In the genomic region with DNA sequence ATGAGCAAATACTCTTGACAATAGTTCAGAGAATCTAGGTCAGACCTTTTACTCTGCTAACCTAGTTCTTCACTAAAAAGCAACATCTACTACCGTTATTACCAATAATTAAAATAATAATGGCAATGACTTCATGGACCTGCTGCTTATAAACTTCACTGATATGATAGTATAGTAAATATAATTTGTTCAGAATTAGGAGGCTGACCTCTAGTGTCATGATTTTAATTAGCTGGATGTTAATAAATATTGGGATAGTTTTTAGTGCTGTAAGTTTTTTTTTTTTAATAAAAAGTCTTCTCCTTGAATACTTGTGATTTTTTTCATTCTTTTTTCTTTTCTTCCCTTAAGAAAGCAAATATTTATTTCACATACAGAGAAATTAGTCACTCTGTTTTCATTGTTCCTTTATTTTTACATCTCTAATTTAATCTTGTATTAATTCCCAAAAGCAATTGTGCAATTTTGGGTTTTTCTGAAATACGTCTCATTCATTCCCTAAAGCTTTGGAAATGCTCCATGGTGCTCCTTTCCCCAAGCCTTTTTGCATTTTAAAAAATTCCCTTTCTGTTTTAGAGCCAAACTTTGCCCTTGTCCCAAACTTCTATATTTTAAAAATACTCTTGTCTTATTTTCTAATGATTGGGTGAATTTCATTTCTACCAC, we compare ENCODE assay signal across 8 cellular contexts. TPM values are rescaled to one million over a fixed set of nuclear protein-coding genes. Genes with fewer than 3 reads are reported as not detected.
DNase-seq lines count a peak whose midpoint lies in the region; ATAC-seq and TF ChIP-seq lines count a peak whose summit lies in the region.

No MANE protein-coding gene starts in this region.

- 42 to 48% (median 45%) methylated on average over 2 of the region's 2 CpGs for WGBS in psoas muscle, 3 donors

- peaks cover 14% of the 10 kb centered on the region for H3K4me1 ChIP-seq in CD4-positive, CD25-positive, alpha-beta regulatory T cell (ENCODE audit: control insufficient read depth, insufficient read depth, low read length, poor library complexity, severe bottlenecking)
- H3K4me1 ChIP-seq in Loucy (ENCODE audit: insufficient read depth, low read length, poor library complexity, severe bottlenecking) (no peaks in the 10 kb centered on the region), endocrine pancreas (ENCODE audit: control insufficient read depth, insufficient read depth, low read length) (no peaks in the 10 kb centered on the region), psoas muscle (no peaks in the 10 kb centered on the region)

- ATAC-seq in CD4-positive, CD25-positive, alpha-beta regulatory T cell (ENCODE audit: low read depth in 2 of 2) = no peak
- ATAC-seq in psoas muscle = no peak
- no peak for ATAC-seq in HG02588 (IDR thresholded peaks at IDR 0.05; ENCODE audit: unreplicated experiment)

- H3K9me3 ChIP-seq in CD4-positive, CD25-positive, alpha-beta regulatory T cell (ENCODE audit: control insufficient read depth in 2 of 2, low read length in 2 of 2) = no peaks in the 10 kb centered on the region
- H3K9me3 ChIP-seq in Loucy (ENCODE audit: insufficient read depth, low read depth, low read length) = peaks cover 5% of the 10 kb centered on the region; the same call in 1 of the 2 replicates
- no peaks in the 10 kb centered on the region for H3K9me3 ChIP-seq in endocrine pancreas (ENCODE audit: control insufficient read depth, low read length)
- no peaks in the 10 kb centered on the region for H3K9me3 ChIP-seq in psoas muscle

- DNase-seq in CD4-positive, CD25-positive, alpha-beta regulatory T cell = no peak
- DNase-seq in psoas muscle = no peak
- DNase-seq in NCI-H526 treated with DMSO at 0.1 percent for 48 hours (lab: John Stamatoyannopoulos, UW) = no peak
- no peak for DNase-seq in NOMO-1 treated with DMSO at 0.1 percent for 48 hours (lab: John Stamatoyannopoulos, UW; ENCODE audit: unreplicated experiment)
- no peak for DNase-seq in NCI-H2227 (lab: John Stamatoyannopoulos, UW; ENCODE audit: unreplicated experiment)

- H3K79me2 ChIP-seq in Loucy (ENCODE audit: insufficient read depth, low read length) = no peaks in the 10 kb centered on the region

- intact Hi-C loops in psoas muscle (cut with DNase I) = loop anchor here (2.0 to 5.0 kb wide), 2 partner anchors 121 to 123 kb away; no protein-coding TSS in a partner anchor

- peak overlapping the region; percentile 84 for H3K4me3 ChIP-seq in CD4-positive, CD25-positive, alpha-beta regulatory T cell (ENCODE audit: low read depth, low read length)
- H3K4me3 ChIP-seq in Loucy (ENCODE audit: low read length, poor library complexity, severe bottlenecking) (peak overlapping the region; percentile 35), endocrine pancreas (ENCODE audit: control insufficient read depth, insufficient read depth, low read length) (peak overlapping the region; percentile 11), psoas muscle (peak overlapping the region; percentile 46)

- no peaks in the 10 kb centered on the region for H3K27me3 ChIP-seq in CD4-positive, CD25-positive, alpha-beta regulatory T cell (ENCODE audit: control insufficient read depth, insufficient read depth, low read length)
- H3K27me3 ChIP-seq in Loucy (ENCODE audit: insufficient read depth, low read length, poor library complexity, severe bottlenecking) (no peaks in the 10 kb centered on the region), endocrine pancreas (ENCODE audit: control insufficient read depth, insufficient read depth, low read length) (peaks cover 3% of the 10 kb centered on the region), psoas muscle (ENCODE audit: insufficient read depth in 3 of 3, low read length in 2 of 3) (no peaks in the 10 kb centered on the region)

- peak overlapping the region; percentile 39 for H3K4me2 ChIP-seq in Loucy (ENCODE audit: low read depth, low read length, poor library complexity, severe bottlenecking)

- peaks cover 7% of the 10 kb centered on the region for H3K27me3 Mint-ChIP-seq in CD4-positive, CD25-positive, alpha-beta regulatory T cell

- H4K20me1 ChIP-seq in Loucy (ENCODE audit: insufficient read depth, low read length, poor library complexity, severe bottlenecking) = no peaks in the 10 kb centered on the region

- H3K9ac ChIP-seq in Loucy (ENCODE audit: low read depth, low read length, poor library complexity, severe bottlenecking) (peak overlapping the region; percentile 1), endocrine pancreas (ENCODE audit: control insufficient read depth, insufficient read depth, low read length) (no peak overlapping the region)

- peak overlapping the region in 2 of 3 donors; percentile 72 to 78 for H3K27ac Mint-ChIP-seq in CD4-positive, CD25-positive, alpha-beta regulatory T cell

- peaks cover 4 to 11% (median 8%) of the 10 kb centered on the region in 4 donors for H3K4me1 Mint-ChIP-seq in CD4-positive, CD25-positive, alpha-beta regulatory T cell

- peaks cover 0 to 6% (median 2%) of the 10 kb centered on the region in 7 donors for H3K9me3 Mint-ChIP-seq in CD4-positive, CD25-positive, alpha-beta regulatory T cell

- no peaks in the 10 kb centered on the region for H3F3A ChIP-seq in Loucy (ENCODE audit: low read depth)

- H3K27ac ChIP-seq in CD4-positive, CD25-positive, alpha-beta regulatory T cell (ENCODE audit: insufficient read depth, low read length, poor library complexity, severe bottlenecking) = no peak overlapping the region
- H3K27ac ChIP-seq in psoas muscle = no peak overlapping the region

- H3K9me2 ChIP-seq in Loucy (replicated peaks; ENCODE audit: low read depth, low read length) = no peaks in the 10 kb centered on the region

- H3K36me3 Mint-ChIP-seq in CD4-positive, CD25-positive, alpha-beta regulatory T cell = no peaks in the 10 kb centered on the region

- peak overlapping the region; percentile 79; the same call in 1 of the 2 replicates for H2AFZ ChIP-seq in Loucy (ENCODE audit: low read length)

- TF ChIP-seq CTCF in Loucy (conservative IDR thresholded peaks at IDR 0.05; ENCODE audit: low read length) (no peak; the same call in 1 of the 2 replicates), psoas muscle (IDR thresholded peaks at IDR 0.05) (peak; percentile 15)

- H3K4me3 Mint-ChIP-seq in CD4-positive, CD25-positive, alpha-beta regulatory T cell = peak overlapping the region; percentile 41 to 92 (median 78)

- no peaks in the 10 kb centered on the region for H3K36me3 ChIP-seq in CD4-positive, CD25-positive, alpha-beta regulatory T cell (ENCODE audit: control insufficient read depth, insufficient read depth, low read length)
- H3K36me3 ChIP-seq in Loucy (ENCODE audit: insufficient read depth, low read length) = no peaks in the 10 kb centered on the region
- no peaks in the 10 kb centered on the region for H3K36me3 ChIP-seq in endocrine pancreas (ENCODE audit: control insufficient read depth, insufficient read depth, low read length)
- H3K36me3 ChIP-seq in psoas muscle (ENCODE audit: insufficient read depth in 1 of 2, low read depth in 1 of 2) = no peaks in the 10 kb centered on the region

RNA-seq across cellular contexts. Expression of a gene that starts 46.6 kb away (rescaled TPM):
- total RNA-seq in CD4-positive, CD25-positive, alpha-beta regulatory T cell = 1.7 TPM
- polyA plus RNA-seq in CD4-positive, CD25-positive, alpha-beta regulatory T cell = 1 to 10 TPM; 1.1 to 2.9 (median 2.7) TPM
- 1 to 10 TPM; 1.2 to 2.3 (median 2.0) TPM for total RNA-seq in psoas muscle
- 1 to 10 TPM in 2 of 3 donors, under 1 TPM in 1; 0.79 to 2.6 (median 1.3) TPM for polyA plus RNA-seq in psoas muscle

Comparison
In these comparisons a context has a peak if more than half of its experiments do, and no peak if none do; other contexts are left out.
1. H3K4me3 ChIP-seq: peak in every context shown above with its lines; median percentile 84 in CD4-positive, CD25-positive, alpha-beta regulatory T cell; 46 in psoas muscle; 35 in Loucy; 11 in endocrine pancreas.